Comparison of ENCODE assay signal across 1 cellular context in genomic region chr11:19934828-19935259, GRCh38.
TF ChIP-seq lines count a peak whose summit lies in the region.

No MANE protein-coding gene starts in this region.

TF ChIP-seq in WTC11, 78 proteins besides CTCF, POLR2A, EP300 and RAD21 (continued from another document):
- no peak for TF ChIP-seq ZNF532 (CRISPR knock-in tag; IDR thresholded peaks at IDR 0.05; ENCODE audit: borderline replicate concordance)
- TF ChIP-seq USF1 (CRISPR knock-in tag; IDR thresholded peaks at IDR 0.05), result no peak
- TF ChIP-seq NFATC4 (CRISPR knock-in tag; IDR thresholded peaks at IDR 0.05), result no peak
- no peak for TF ChIP-seq NR3C1 (CRISPR knock-in tag; conservative IDR thresholded peaks at IDR 0.05; ENCODE audit: low read depth)
- TF ChIP-seq SOX15 (CRISPR knock-in tag; IDR thresholded peaks at IDR 0.05), result no peak
- no peak for TF ChIP-seq FOXJ3 (CRISPR knock-in tag; IDR thresholded peaks at IDR 0.05; ENCODE audit: borderline replicate concordance)
- TF ChIP-seq E2F4 (CRISPR knock-in tag; IDR thresholded peaks at IDR 0.05; ENCODE audit: borderline replicate concordance, low read depth), result no peak
